Comparison of ENCODE assay signal across 1 cellular context in genomic region chr9:124012368-124013262, GRCh38.
TF ChIP-seq lines count a peak whose summit lies in the region.

No MANE protein-coding gene starts in this region.

TF ChIP-seq in GM23338, 12 proteins besides CTCF, POLR2A, EP300 and RAD21 (continued from another document):
- TF ChIP-seq REST (IDR thresholded peaks at IDR 0.05; ENCODE audit: unreplicated experiment), result no peak
- TF ChIP-seq EZH2 (IDR thresholded peaks at IDR 0.05; ENCODE audit: low read depth, unreplicated experiment), result peak; percentile 97
- no peak for TF ChIP-seq JUNB (IDR thresholded peaks at IDR 0.05; ENCODE audit: unreplicated experiment)
- no peak for TF ChIP-seq POLR2AphosphoS5 (IDR thresholded peaks at IDR 0.05; ENCODE audit: low read depth)
- peak; percentile 99 for TF ChIP-seq EZH2phosphoT487 (IDR thresholded peaks at IDR 0.05; ENCODE audit: unreplicated experiment)
